Comparison of ENCODE assay signal across 9 cellular contexts in genomic region chr3:79767953-79768282, GRCh38. TPM values are rescaled to one million over a fixed set of nuclear protein-coding genes. Genes with fewer than 3 reads are reported as not detected.
DNase-seq lines count a peak whose midpoint lies in the region; ATAC-seq lines count a peak whose summit lies in the region.
"Had no signal": no experiment of that assay in that cellular context is flagged by ENCODE, and none has a peak within 500 bp of the region (broad histone marks: within the 10 kb centered on the region; RNA-seq: fewer than 3 reads in every experiment).

Gene ROBO1, minus strand, starts transcription at chr3:79767998.

- H3K36me3 ChIP-seq in HUES64 (ENCODE audit: insufficient read depth, low read length) (no peaks in the 10 kb centered on the region), skeletal muscle tissue (ENCODE audit: control insufficient read depth in 3 of 3, insufficient read depth in 3 of 3, low read length in 3 of 3) (no peaks in the 10 kb centered on the region)

- WGBS in HUES64 = 5% methylated on average over 6 of the region's 11 CpGs

- H3K27ac ChIP-seq in HUES64 (ENCODE audit: low read depth, low read length) (no peak within 1 kb of the TSS), skeletal muscle tissue (ENCODE audit: low read depth, low read length) (no peak within 1 kb of the TSS)

- H3K27me3 ChIP-seq in HUES64 (ENCODE audit: insufficient read depth, low read length) (peaks cover 63% of the 10 kb centered on the region), skeletal muscle tissue (ENCODE audit: control insufficient read depth in 3 of 3, insufficient read depth in 3 of 3, low read length in 3 of 3) (peaks cover 19 to 25% (median 21%) of the 10 kb centered on the region in 3 donors)

- no peaks in the 10 kb centered on the region for H3K9me3 ChIP-seq in HUES64 (ENCODE audit: insufficient read depth, low read depth, low read length)
- no peaks in the 10 kb centered on the region for H3K9me3 ChIP-seq in skeletal muscle tissue (ENCODE audit: control insufficient read depth in 3 of 3, low read length in 3 of 3)

- peak within 1 kb of the TSS; percentile 48 for H3K4me3 ChIP-seq in HUES64 (ENCODE audit: low read length)
- H3K4me3 ChIP-seq in skeletal muscle tissue (ENCODE audit: low read length in 3 of 3) = peak within 1 kb of the TSS in 2 of 3 donors; percentile 11 to 35

- no peak for ATAC-seq in GM18520 (IDR thresholded peaks at IDR 0.05; ENCODE audit: unreplicated experiment)
- ATAC-seq in HG03095 (IDR thresholded peaks at IDR 0.05; ENCODE audit: unreplicated experiment) = no peak

- H3K4me1 ChIP-seq in HUES64 (ENCODE audit: insufficient read depth, low read length) (peaks cover 24% of the 10 kb centered on the region), skeletal muscle tissue (ENCODE audit: control insufficient read depth in 3 of 3, insufficient read depth in 3 of 3, low read length in 3 of 3) (peaks cover 4 to 10% (median 7%) of the 10 kb centered on the region in 3 donors)

- H3K9ac ChIP-seq in HUES64 (ENCODE audit: low read depth, low read length) (no peak within 1 kb of the TSS), skeletal muscle tissue (ENCODE audit: low read depth in 1 of 3, low read length in 3 of 3) (peak within 1 kb of the TSS in 1 of 3 donors; percentile 36)

- peak; percentile 53 for DNase-seq in astrocyte of the hippocampus (ENCODE audit: low read depth, low spot score)
- DNase-seq in iPS-NIHi11 (ENCODE audit: low spot score) = peak; percentile 26
- no peak for DNase-seq in mesenteric fat pad (ENCODE audit: low spot score)
- no peak for DNase-seq in NCI-H446 treated with DMSO at 0.1 percent for 48 hours (lab: John Stamatoyannopoulos, UW)
- DNase-seq: NCI-H1092 had no signal

RNA-seq across cellular contexts. Expression of gene ROBO1, which starts in this region (rescaled TPM):
- polyA plus RNA-seq in HUES64 (2013, experiment 1 of 2) = 36.9 TPM
- 54.7 TPM for polyA plus RNA-seq in HUES64 (2013, experiment 2 of 2)
- total RNA-seq in skeletal muscle tissue (20.4 TPM), mesenteric fat pad (7.1 TPM)

Comparison
In these comparisons a context has a peak if more than half of its experiments do, and no peak if none do; other contexts are left out.
1. DNase-seq: peak in astrocyte of the hippocampus (single experiment) and iPS-NIHi11 (single experiment); none in mesenteric fat pad (single experiment) and NCI-H446 treated with DMSO at 0.1 percent for 48 hours (single experiment).